Comparison of ENCODE assay signal across 22 cellular contexts in genomic region chr5:65451436-65451835, GRCh38.
"Had no signal": no experiment of that assay in that cellular context is flagged by ENCODE, and none has a peak within 500 bp of the region (broad histone marks: within the 10 kb centered on the region; RNA-seq: fewer than 3 reads in every experiment).

No MANE protein-coding gene starts in this region.

- H3K4me3 Mint-ChIP-seq: memory B cell; naive thymus-derived CD4-positive, alpha-beta T cell; nephron progenitor cell; stimulated activated effector memory CD8-positive, alpha-beta T cell treated with anti-CD3 and anti-CD28 coated beads, Interleukin-12 subunit alpha, Interleukin-12 subunit beta, amount 100 ng/mL, for 72 hours had no signal

- H3K4me1 ChIP-seq: gastrocnemius medialis, prostate gland, right atrium auricular region, stomach, thyroid gland had no signal

- H3K36me3 ChIP-seq: gastrocnemius medialis, prostate gland, right atrium auricular region, stomach, thyroid gland had no signal

- H3K4me3 ChIP-seq: dorsolateral prefrontal cortex, gastrocnemius medialis, lung, prostate gland, right atrium auricular region, stomach, thyroid gland had no signal

- H3K36me3 Mint-ChIP-seq: stimulated activated effector memory CD8-positive, alpha-beta T cell treated with anti-CD3 and anti-CD28 coated beads, Interleukin-12 subunit alpha, Interleukin-12 subunit beta, amount 100 ng/mL, for 72 hours had no signal

- H3K27me3 ChIP-seq: dorsolateral prefrontal cortex, gastrocnemius medialis, right atrium auricular region, stomach, thyroid gland had no signal

- H3K27ac ChIP-seq: dorsolateral prefrontal cortex, gastrocnemius medialis, prostate gland, right atrium auricular region, stomach, thyroid gland had no signal

- H3K27ac Mint-ChIP-seq: memory B cell; naive thymus-derived CD4-positive, alpha-beta T cell; nephron progenitor cell; stimulated activated effector memory CD8-positive, alpha-beta T cell treated with anti-CD3 and anti-CD28 coated beads, Interleukin-12 subunit alpha, Interleukin-12 subunit beta, amount 100 ng/mL, for 72 hours had no signal

- H3K27me3 Mint-ChIP-seq: memory B cell; naive thymus-derived CD4-positive, alpha-beta T cell had no signal

- DNase-seq: dorsolateral prefrontal cortex; effector CD4-positive, alpha-beta T cell; foreskin fibroblast; gastrocnemius medialis; head of caudate nucleus; kidney; naive thymus-derived CD4-positive, alpha-beta T cell; nephron progenitor cell; nucleus accumbens; stimulated activated CD4-positive, alpha-beta T cell treated with anti-CD3 and anti-CD28 coated beads, Interleukin-2, amount 100 ng/mL, for 24 hours; stimulated activated CD4-positive, alpha-beta T cell treated with anti-CD3 and anti-CD28 coated beads, Interleukin-4, amount 100 ng/mL, for 24 hours; stimulated activated naive CD4-positive, alpha-beta T cell treated with Interleukin-2 at 50 U/mL for 16 hours; stomach; thyroid gland; trophoblast cell had no signal

- H3K9me3 ChIP-seq: gastrocnemius medialis, prostate gland, right atrium auricular region, stomach, thyroid gland had no signal

- ATAC-seq: gastrocnemius medialis; left lobe of liver; naive thymus-derived CD4-positive, alpha-beta T cell; sciatic nerve; stimulated activated effector memory CD8-positive, alpha-beta T cell treated with anti-CD3 and anti-CD28 coated beads, Interleukin-12 subunit alpha, Interleukin-12 subunit beta, amount 100 ng/mL, for 72 hours had no signal

- H3K9me3 Mint-ChIP-seq: memory B cell; nephron progenitor cell; stimulated activated effector memory CD8-positive, alpha-beta T cell treated with anti-CD3 and anti-CD28 coated beads, Interleukin-12 subunit alpha, Interleukin-12 subunit beta, amount 100 ng/mL, for 72 hours had no signal

- H3K4me1 Mint-ChIP-seq: memory B cell; naive thymus-derived CD4-positive, alpha-beta T cell; nephron progenitor cell; stimulated activated effector memory CD8-positive, alpha-beta T cell treated with anti-CD3 and anti-CD28 coated beads, Interleukin-12 subunit alpha, Interleukin-12 subunit beta, amount 100 ng/mL, for 72 hours had no signal
